8 cellular contexts compared by ENCODE assay signal in genomic region chr5:9544056-9544455, GRCh38. TPM values are rescaled to one million over a fixed set of nuclear protein-coding genes. Genes with fewer than 3 reads are reported as not detected.
DNase-seq lines count a peak whose midpoint lies in the region; ATAC-seq and TF ChIP-seq lines count a peak whose summit lies in the region.

No MANE protein-coding gene starts in this region.

- TF ChIP-seq POLR2A in gastrocnemius medialis (IDR thresholded peaks at IDR 0.05): no peak

- peaks cover 4% of the 10 kb centered on the region for H3K27me3 Mint-ChIP-seq in glutamatergic neuron (ENCODE audit: unreplicated experiment)

- H3K9me3 ChIP-seq in SJSA1 (replicated peaks) (no peaks in the 10 kb centered on the region), gastrocnemius medialis (no peaks in the 10 kb centered on the region)

- no peak for DNase-seq in SJSA1 (ENCODE audit: low read depth in 1 of 2, low spot score in 2 of 2)
- no peak for DNase-seq in glutamatergic neuron
- DNase-seq in gastrocnemius medialis: no peak
- no peak for DNase-seq in ureter (ENCODE audit: low spot score)
- DNase-seq in AML-193 (lab: John Stamatoyannopoulos, UW): no peak

- H3K36me3 Mint-ChIP-seq in glutamatergic neuron (ENCODE audit: unreplicated experiment): no peaks in the 10 kb centered on the region

- H3K4me1 ChIP-seq in SJSA1 (replicated peaks): peaks cover 59% of the 10 kb centered on the region
- peaks cover 10 to 12% of the 10 kb centered on the region in 2 donors for H3K4me1 ChIP-seq in gastrocnemius medialis

- H3K27ac ChIP-seq in SJSA1: peak overlapping the region; percentile 26
- H3K27ac ChIP-seq in gastrocnemius medialis: peak overlapping the region in 3 of 4 donors; percentile 47 to 52 (median 49)

- peaks cover 7% of the 10 kb centered on the region for H3K4me1 Mint-ChIP-seq in glutamatergic neuron (ENCODE audit: low read depth, unreplicated experiment)

- in situ Hi-C loops in gastrocnemius medialis (cut with MboI; ENCODE audit: low sequenced_read_pairs in 4 of 4): loop anchor here in 1 of 4 donors (25.0 kb wide), 1 partner anchor 182 kb away; no protein-coding TSS in a partner anchor

- H3K9me3 Mint-ChIP-seq in glutamatergic neuron (ENCODE audit: unreplicated experiment): peaks cover 3% of the 10 kb centered on the region

- peak overlapping the region; percentile 23 for H3K27ac Mint-ChIP-seq in glutamatergic neuron (ENCODE audit: unreplicated experiment)

- H3K4me3 Mint-ChIP-seq in glutamatergic neuron (ENCODE audit: unreplicated experiment): peak overlapping the region; percentile 80

- peak; percentile 6 for ATAC-seq in GM21528 (IDR thresholded peaks at IDR 0.05; ENCODE audit: low FRiP score, unreplicated experiment)
- no peak for ATAC-seq in gastrocnemius medialis
- ATAC-seq in GM19395 (IDR thresholded peaks at IDR 0.05; ENCODE audit: unreplicated experiment): no peak
- no peak for ATAC-seq in HG03045 (IDR thresholded peaks at IDR 0.05; ENCODE audit: unreplicated experiment)

- H3K27me3 ChIP-seq in SJSA1 (replicated peaks) (no peaks in the 10 kb centered on the region), gastrocnemius medialis (peaks cover 0 to 7% (median 6%) of the 10 kb centered on the region in 3 donors)

- H3K4me3 ChIP-seq in SJSA1 (peak overlapping the region; percentile 85), gastrocnemius medialis (peak overlapping the region; percentile 60 to 75 (median 68))

- intact Hi-C loops in gastrocnemius medialis (cut with DNase I; ENCODE audit: low total_unique reads): loop anchor here (1.0 to 2.0 kb wide), 2 partner anchors 183 to 388 kb away; no protein-coding TSS in a partner anchor

- peaks cover 15% of the 10 kb centered on the region for H3K36me3 ChIP-seq in SJSA1
- no peaks in the 10 kb centered on the region for H3K36me3 ChIP-seq in gastrocnemius medialis

- TF ChIP-seq CTCF in glutamatergic neuron (IDR thresholded peaks at IDR 0.05; ENCODE audit: partially characterized antibody, unreplicated experiment) (no peak), gastrocnemius medialis (IDR thresholded peaks at IDR 0.05 in 4 of 5, conservative IDR thresholded peaks at IDR 0.05 in 1 of 5) (no peak)

RNA-seq across cellular contexts. Expression of gene SEMA5A, which starts 1.8 kb away (rescaled TPM):
- 9.1 and 15.9 TPM in 2 replicates for total RNA-seq in SJSA1 (2014; rRNA removed; shearing (Covaris generic))
- total RNA-seq in glutamatergic neuron (ENCODE audit: unreplicated experiment) (0.51 TPM), gastrocnemius medialis (1 to 10 TPM in 3 of 4 donors, under 1 TPM in 1; 0.46 to 3.2 (median 1.7) TPM), ureter (57.0 TPM)
